Comparison of ENCODE assay signal across 14 cellular contexts in genomic region chr3:36954452-36955134, GRCh38.
"Had no signal": no experiment of that assay in that cellular context is flagged by ENCODE, and none has a peak within 500 bp of the region (broad histone marks: within the 10 kb centered on the region; RNA-seq: fewer than 3 reads in every experiment).

No MANE protein-coding gene starts in this region.

- H3K4me3 Mint-ChIP-seq: activated naive CD8-positive, alpha-beta T cell treated with anti-CD3 and anti-CD28 coated beads, Interleukin-2, amount 10 ng/mL, durations not matched to agents 7 days and 5 days; natural killer cell had no signal

- H3K36me3 Mint-ChIP-seq: activated naive CD8-positive, alpha-beta T cell treated with anti-CD3 and anti-CD28 coated beads, Interleukin-2, amount 10 ng/mL, durations not matched to agents 7 days and 5 days; natural killer cell had no signal

- DNase-seq: activated CD4-positive, alpha-beta T cell treated with anti-CD3 and anti-CD28 coated beads, Interleukin-2, amount 50 U/mL, for 4 hours; activated CD4-positive, CD25-positive, alpha-beta regulatory T cell treated with anti-CD3 and anti-CD28 coated beads, Interleukin-2, amount 50 U/mL, for 72 hours; activated naive CD4-positive, alpha-beta T cell; activated naive CD8-positive, alpha-beta T cell treated with anti-CD3 and anti-CD28 coated beads, Interleukin-2, amount 10 ng/mL, durations not matched to agents 7 days and 5 days; activated T-cell treated with anti-CD3 and anti-CD28 coated beads for 4 hours; aorta; heart right ventricle; left lung; natural killer cell; posterior cingulate gyrus; retina; stimulated activated CD4-positive, alpha-beta T cell treated with anti-CD3 and anti-CD28 coated beads, Interleukin-4, amount 100 ng/mL, for 24 hours; stimulated activated naive CD4-positive, alpha-beta T cell treated with Interleukin-2 at 50 U/mL for 16 hours; substantia nigra had no signal

- H3K9me3 Mint-ChIP-seq: activated naive CD8-positive, alpha-beta T cell treated with anti-CD3 and anti-CD28 coated beads, Interleukin-2, amount 10 ng/mL, durations not matched to agents 7 days and 5 days; natural killer cell had no signal

- H3K27ac Mint-ChIP-seq: activated naive CD8-positive, alpha-beta T cell treated with anti-CD3 and anti-CD28 coated beads, Interleukin-2, amount 10 ng/mL, durations not matched to agents 7 days and 5 days; natural killer cell had no signal
